Comparison of ENCODE assay signal across 10 cellular contexts in genomic region chr11:30919389-30920172, GRCh38.
A peak's percentile ranks its signal among the peaks of the same experiment; 100 is the strongest.
DNase-seq lines count a peak whose midpoint lies in the region; ATAC-seq, FAIRE-seq and TF ChIP-seq lines count a peak whose summit lies in the region.
"Had no signal": no experiment of that assay in that cellular context is flagged by ENCODE, and none has a peak within 500 bp of the region (broad histone marks: within the 10 kb centered on the region; RNA-seq: fewer than 3 reads in every experiment).

No MANE protein-coding gene starts in this region.

- no TSS peak for BruUV-seq in GM12878 (replicated peaks; lab: Mats Ljungman, UMichigan)

- H3K4me1 ChIP-seq in GM12878 (ENCODE audit: control insufficient read depth, insufficient read depth, low read length), result no peaks in the 10 kb centered on the region
- H3K4me1 ChIP-seq in gastrocnemius medialis, result no peaks in the 10 kb centered on the region

- TF ChIP-seq POLR2A in GM12878 (IDR thresholded peaks at IDR 0.05; ENCODE audit: low read depth, low read length), result no peak
- TF ChIP-seq POLR2A in gastrocnemius medialis (IDR thresholded peaks at IDR 0.05), result no peak

- no peaks in the 10 kb centered on the region for H3K27me3 ChIP-seq in GM12878 (replicated peaks in 1 of 2; ENCODE audit: control insufficient read depth in 2 of 2, insufficient read depth in 2 of 2, low read length in 1 of 2)
- no peaks in the 10 kb centered on the region for H3K27me3 ChIP-seq in gastrocnemius medialis

- CTCF ChIA-PET in GM12878 (lab: Yijun Ruan, JAX), result interaction anchor here (1.3 kb wide), 1 partner anchor 574 kb away, joined by 5 read pairs; no protein-coding TSS in a partner anchor

- H3K4me3 ChIP-seq in GM12878 (no peak overlapping the region), gastrocnemius medialis (no peak overlapping the region)

- H3K79me2 ChIP-seq in GM12878 (ENCODE audit: control insufficient read depth, insufficient read depth, low read length), result no peaks in the 10 kb centered on the region

- ATAC-seq in GM19395 (IDR thresholded peaks at IDR 0.05; ENCODE audit: unreplicated experiment), result peak; percentile 57
- peak; percentile 75 for ATAC-seq in HG03565 (IDR thresholded peaks at IDR 0.05; ENCODE audit: unreplicated experiment)
- ATAC-seq in GM12878, result peak; percentile 82
- peak; percentile 88 to 93 for ATAC-seq in stimulated activated naive B cell treated with anti-CD40 and anti-IgM and Interleukin-4, amounts not matched to agents 10 μg/mL and 1 μg/mL and 100 μg/mL, for 72 hours (replicated peaks)
- no peak for ATAC-seq in gastrocnemius medialis

- TF ChIP-seq CTCF in GM12878 (IDR thresholded peaks at IDR 0.05 in 2 of 3, conservative IDR thresholded peaks at IDR 0.05 in 1 of 3; ENCODE audit: control insufficient read depth in 2 of 3, extremely low read depth in 1 of 3, insufficient read depth in 1 of 3, low read depth in 3 of 3, low read length in 3 of 3), result no peak
- TF ChIP-seq CTCF in gastrocnemius medialis (IDR thresholded peaks at IDR 0.05 in 4 of 5, conservative IDR thresholded peaks at IDR 0.05 in 1 of 5), result no peak

- no peaks in the 10 kb centered on the region for H3K9me3 ChIP-seq in GM12878 (replicated peaks; ENCODE audit: control insufficient read depth, insufficient read depth, low read length)
- no peaks in the 10 kb centered on the region for H3K9me3 ChIP-seq in gastrocnemius medialis

- H3K4me2 ChIP-seq in GM12878 (ENCODE audit: control insufficient read depth, insufficient read depth), result no peak overlapping the region

- no peaks in the 10 kb centered on the region for H4K20me1 ChIP-seq in GM12878 (ENCODE audit: control insufficient read depth, insufficient read depth)

- POLR2A ChIA-PET in GM12878 (lab: Charles Lee), result no interaction called here

- TF ChIP-seq EP300 in GM12878 (IDR thresholded peaks at IDR 0.05; ENCODE audit: borderline replicate concordance in 1 of 2, control insufficient read depth in 1 of 2, low read depth in 2 of 2, low read length in 2 of 2), result no peak

- H2AFZ ChIP-seq in GM12878 (ENCODE audit: control insufficient read depth, low read depth, low read length), result no peak overlapping the region

- no peak for FAIRE-seq in GM12878 (lab: Jason Lieb, UNC)

- no peak for TF ChIP-seq RAD21 in GM12878 (IDR thresholded peaks at IDR 0.05; ENCODE audit: insufficient read depth, low read depth, low read length)

- DNase-seq in GM12878 (ENCODE audit: low read depth, low spot score) (no peak), NCI-H2227 treated with DMSO at 0.1 percent for 48 hours (lab: John Stamatoyannopoulos, UW) (no peak), gastrocnemius medialis (no peak), superior temporal gyrus (ENCODE audit: extremely low spot score) (no peak)
- DNase-seq in stimulated activated naive B cell treated with anti-CD40 and anti-IgM and Interleukin-4, amounts not matched to agents 10 μg/mL and 1 μg/mL and 100 μg/mL, for 72 hours, result no peak
- DNase-seq: activated CD4-positive, alpha-beta memory T cell treated with anti-CD3 and anti-CD28 coated beads for 36 hours; NCI-H1930; SHP77 had no signal

- no peaks in the 10 kb centered on the region for H3K9me3 Mint-ChIP-seq in stimulated activated naive B cell treated with anti-CD40 and anti-IgM and Interleukin-4, amounts not matched to agents 10 μg/mL and 1 μg/mL and 100 μg/mL, for 72 hours
- H3K9me3 Mint-ChIP-seq: activated CD4-positive, alpha-beta memory T cell treated with anti-CD3 and anti-CD28 coated beads for 36 hours had no signal

- SMC1A ChIA-PET in GM12878 (lab: Charles Lee; ENCODE audit: uncharacterized antibody, unreplicated experiment), result interaction anchor here (0.7 kb wide), 1 partner anchor 579 kb away, joined by 4 read pairs; no protein-coding TSS in a partner anchor

- no peak overlapping the region for H3K9ac ChIP-seq in GM12878 (ENCODE audit: control insufficient read depth, insufficient read depth, low read length)

- peaks cover 21 to 24% of the 10 kb centered on the region in 2 donors for H3K27me3 Mint-ChIP-seq in stimulated activated naive B cell treated with anti-CD40 and anti-IgM and Interleukin-4, amounts not matched to agents 10 μg/mL and 1 μg/mL and 100 μg/mL, for 72 hours

- H3K4me1 Mint-ChIP-seq in stimulated activated naive B cell treated with anti-CD40 and anti-IgM and Interleukin-4, amounts not matched to agents 10 μg/mL and 1 μg/mL and 100 μg/mL, for 72 hours, result peaks cover 4 to 9% of the 10 kb centered on the region in 2 donors

- in situ Hi-C loops in GM12878 (cut with MboI), result loop anchor here (5.0 to 25.0 kb wide), 3 partner anchors 567 to 1482 kb away; no protein-coding TSS in a partner anchor
- in situ Hi-C loops in gastrocnemius medialis (cut with MboI; ENCODE audit: low sequenced_read_pairs in 4 of 4), result loop anchor here in 2 of 4 donors (10.0 to 25.0 kb wide), 3 partner anchors 565 to 1482 kb away; no protein-coding TSS in a partner anchor

- H3K27ac Mint-ChIP-seq in stimulated activated naive B cell treated with anti-CD40 and anti-IgM and Interleukin-4, amounts not matched to agents 10 μg/mL and 1 μg/mL and 100 μg/mL, for 72 hours, result no peak overlapping the region
- H3K27ac Mint-ChIP-seq: activated CD4-positive, alpha-beta memory T cell treated with anti-CD3 and anti-CD28 coated beads for 36 hours had no signal

- H3K4me3 Mint-ChIP-seq in stimulated activated naive B cell treated with anti-CD40 and anti-IgM and Interleukin-4, amounts not matched to agents 10 μg/mL and 1 μg/mL and 100 μg/mL, for 72 hours, result no peak overlapping the region
- H3K4me3 Mint-ChIP-seq: activated CD4-positive, alpha-beta memory T cell treated with anti-CD3 and anti-CD28 coated beads for 36 hours had no signal

- WGBS in GM12878 (ENCODE audit: insufficient coverage, insufficient replicate concordance, low lambda C conversion rate, missing lambda C conversion rate), result 24% methylated on average over 8 of the region's 8 CpGs

- RAD21 ChIA-PET in GM12878 (lab: Charles Lee; ENCODE audit: unreplicated experiment), result interaction anchor here (1.0 kb wide), 1 partner anchor 791 kb away, joined by 3 read pairs; no protein-coding TSS in a partner anchor

- H3K36me3 ChIP-seq in GM12878 (ENCODE audit: control insufficient read depth in 2 of 2, insufficient read depth in 2 of 2, low read length in 1 of 2), result no peaks in the 10 kb centered on the region
- no peaks in the 10 kb centered on the region for H3K36me3 ChIP-seq in gastrocnemius medialis

- H3K27ac ChIP-seq in GM12878 (ENCODE audit: control insufficient read depth, insufficient read depth) (no peak overlapping the region), gastrocnemius medialis (no peak overlapping the region)

- no peaks in the 10 kb centered on the region for H3K36me3 Mint-ChIP-seq in stimulated activated naive B cell treated with anti-CD40 and anti-IgM and Interleukin-4, amounts not matched to agents 10 μg/mL and 1 μg/mL and 100 μg/mL, for 72 hours
- H3K36me3 Mint-ChIP-seq: activated CD4-positive, alpha-beta memory T cell treated with anti-CD3 and anti-CD28 coated beads for 36 hours had no signal

- intact Hi-C loops in GM12878 (cut with micrococcal nuclease; ENCODE audit: unreplicated experiment) (loop anchor here (5.0 to 10.0 kb wide), 3 partner anchors 787 to 1575 kb away; no protein-coding TSS in a partner anchor), gastrocnemius medialis (cut with DNase I; ENCODE audit: low total_unique reads) (no loop called here)

TF ChIP-seq in GM12878, 131 proteins besides CTCF, POLR2A, EP300 and RAD21 (continues in another document):
- no peak for TF ChIP-seq TARDBP (IDR thresholded peaks at IDR 0.05; ENCODE audit: borderline replicate concordance)
- no peak for TF ChIP-seq RAD51 (IDR thresholded peaks at IDR 0.05)
- TF ChIP-seq RFX5 (IDR thresholded peaks at IDR 0.05; ENCODE audit: low read depth, low read length), result no peak
- TF ChIP-seq SMC3 (IDR thresholded peaks at IDR 0.05; ENCODE audit: borderline replicate concordance, low read length), result no peak
- no peak for TF ChIP-seq TCF12 (IDR thresholded peaks at IDR 0.05; ENCODE audit: low read depth, low read length)
- TF ChIP-seq TAF1 (IDR thresholded peaks at IDR 0.05; ENCODE audit: borderline replicate concordance, low read depth, low read length), result no peak
- peak; percentile 60 for TF ChIP-seq PKNOX1 (IDR thresholded peaks at IDR 0.05)
- no peak for TF ChIP-seq MYC (IDR thresholded peaks at IDR 0.05; ENCODE audit: insufficient read depth, insufficient read length, insufficient replicate concordance, low read length, severe bottlenecking)
- no peak for TF ChIP-seq MLLT1 (IDR thresholded peaks at IDR 0.05)
- no peak for TF ChIP-seq SP1 (IDR thresholded peaks at IDR 0.05; ENCODE audit: low read depth, low read length)
- no peak for TF ChIP-seq HCFC1 (IDR thresholded peaks at IDR 0.05; ENCODE audit: low read length)
- TF ChIP-seq ZSCAN29 (IDR thresholded peaks at IDR 0.05), result no peak
- TF ChIP-seq SPI1 (IDR thresholded peaks at IDR 0.05; ENCODE audit: borderline replicate concordance, insufficient read depth, low read depth, low read length), result peak; percentile 66; the same call in 1 of the 2 replicates
- TF ChIP-seq SUZ12 (IDR thresholded peaks at IDR 0.05; ENCODE audit: unreplicated experiment), result no peak
- TF ChIP-seq IKZF1 (conservative IDR thresholded peaks at IDR 0.05), result 0 out of 2 replicates have a peak, but pooled peaks have one; percentile 27
- no peak for TF ChIP-seq NFXL1 (IDR thresholded peaks at IDR 0.05; ENCODE audit: borderline replicate concordance)
- TF ChIP-seq MEF2B (IDR thresholded peaks at IDR 0.05; ENCODE audit: partially characterized antibody, poor library complexity, severe bottlenecking), result no peak

Comparison
In these comparisons a context has a peak if more than half of its experiments do, and no peak if none do; other contexts are left out.
1. ATAC-seq: peak in GM19395 (single experiment), HG03565 (single experiment), GM12878 (single experiment) and stimulated activated naive B cell treated with anti-CD40 and anti-IgM and Interleukin-4, amounts not matched to agents 10 μg/mL and 1 μg/mL and 100 μg/mL, for 72 hours (2 of 2); none in gastrocnemius medialis (0 of 2).